21 cellular contexts compared by ENCODE assay signal in the genomic region with DNA sequence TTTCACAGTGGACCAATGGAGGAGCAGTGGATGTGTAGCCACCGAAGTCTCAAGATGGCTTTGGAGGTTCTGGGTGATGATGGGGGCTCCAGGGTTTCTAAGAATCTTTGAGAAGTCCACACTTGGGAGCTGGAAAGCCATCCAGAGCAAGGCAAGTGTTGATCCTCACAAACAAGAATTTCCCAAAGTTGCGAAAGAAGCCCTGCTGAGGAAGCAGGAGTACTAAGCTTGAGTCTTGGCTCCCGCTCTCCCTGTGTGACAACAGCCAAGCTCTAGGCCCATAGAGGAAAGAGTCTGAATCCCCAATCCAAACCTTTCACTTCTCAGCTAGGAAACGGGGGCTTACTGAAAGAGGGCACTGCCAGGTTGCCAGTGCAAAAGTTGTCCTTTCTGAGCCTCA.
"Had no signal": no experiment of that assay in that cellular context is flagged by ENCODE, and none has a peak within 500 bp of the region (broad histone marks: within the 10 kb centered on the region; RNA-seq: fewer than 3 reads in every experiment).

No MANE protein-coding gene starts in this region.

- H3K4me1 ChIP-seq: foreskin keratinocyte had no signal

- ATAC-seq: esophagus mucosa; foreskin keratinocyte; left lobe of liver; natural killer cell; pancreas; stimulated activated memory B cell treated with anti-CD40 and anti-IgM and Interleukin-4, amounts not matched to agents 10 μg/mL and 1 μg/mL and 100 μg/mL, for 72 hours had no signal

- H3K27me3 ChIP-seq: vagina had no signal

- H3K27ac ChIP-seq: colonic mucosa, epithelial cell of prostate, foreskin keratinocyte, neutrophil, pancreas, skin epidermis, spleen, thoracic aorta, tibial nerve, upper lobe of left lung, vagina had no signal

- DNase-seq: colonic mucosa; effector CD8-positive, alpha-beta T cell; endodermal cell; foreskin keratinocyte; glutamatergic neuron; natural killer cell; pancreas; retina; spleen; stimulated activated CD4-positive, alpha-beta T cell treated with anti-CD3 and anti-CD28 coated beads, Interleukin-4, amount 100 ng/mL, for 4 hours; upper lobe of left lung had no signal

- H3K9me3 ChIP-seq: colonic mucosa, neutrophil, pancreas, spleen, thoracic aorta, tibial nerve, upper lobe of left lung, vagina had no signal

- H3K36me3 ChIP-seq: colonic mucosa, neutrophil, pancreas, spleen, thoracic aorta, tibial nerve, upper lobe of left lung, vagina had no signal

- H3K4me3 ChIP-seq: colonic mucosa, lung, pancreas, skin epidermis, spleen, thoracic aorta, tibial nerve, upper lobe of left lung, vagina had no signal
